ENCODE assay signal across 9 cellular contexts in genomic region chr12:49644620-49644994, GRCh38. TPM values are rescaled to one million over a fixed set of nuclear protein-coding genes. Genes with fewer than 3 reads are reported as not detected.
A peak's percentile ranks its signal among the peaks of the same experiment; 100 is the strongest.
DNase-seq lines count a peak whose midpoint lies in the region; ATAC-seq and TF ChIP-seq lines count a peak whose summit lies in the region.
"Had no signal": no experiment of that assay in that cellular context is flagged by ENCODE, and none has a peak within 500 bp of the region (broad histone marks: within the 10 kb centered on the region; RNA-seq: fewer than 3 reads in every experiment).

No MANE protein-coding gene starts in this region.

- H3K18ac ChIP-seq in IMR-90 (ENCODE audit: low read depth, low read length): no peak overlapping the region

- no peak overlapping the region for H3K4me3 ChIP-seq in IMR-90 (ENCODE audit: insufficient read depth, low read depth, low read length)
- H3K4me3 ChIP-seq in Panc1 (ENCODE audit: low read depth in 2 of 2, low read length in 2 of 2): no peak overlapping the region
- no peak overlapping the region for H3K4me3 ChIP-seq in fibroblast of mammary gland (ENCODE audit: control insufficient read depth, low read depth, low read length)
- H3K4me3 ChIP-seq in neural cell (ENCODE audit: low read length): no peak overlapping the region

- 0 out of 2 replicates have a peak, but pooled peaks cover 4% of the 10 kb centered on the region for H4K20me1 ChIP-seq in IMR-90 (ENCODE audit: insufficient read depth, low read length)
- H4K20me1 ChIP-seq in neural cell (ENCODE audit: insufficient read depth): no peaks in the 10 kb centered on the region

- H3K4me1 ChIP-seq in IMR-90 (ENCODE audit: control insufficient read depth, insufficient read depth, low read length) (no peaks in the 10 kb centered on the region), Panc1 (ENCODE audit: control insufficient read depth, insufficient read depth, low read length) (peaks cover 3% of the 10 kb centered on the region; the same call in 1 of the 2 replicates)

- H2BK20ac ChIP-seq in IMR-90 (ENCODE audit: low read depth, low read length): no peak overlapping the region

- dilution Hi-C loops in IMR-90 (cut with HindIII; ENCODE audit: low sequenced_read_pairs, unreplicated experiment): no loop called here

- H3K56ac ChIP-seq in IMR-90 (ENCODE audit: extremely low read depth, insufficient read depth, low read length): no peak overlapping the region

- H3K27ac ChIP-seq in IMR-90 (ENCODE audit: insufficient read depth, low read length): no peak overlapping the region
- H3K27ac ChIP-seq in Panc1 (ENCODE audit: low read length): no peak overlapping the region
- no peak overlapping the region for H3K27ac ChIP-seq in neural cell (ENCODE audit: low read length)

- BruUV-seq in IMR-90 (replicated peaks; lab: Mats Ljungman, UMichigan) (no TSS peak), Panc1 (replicated peaks; lab: Mats Ljungman, UMichigan) (TSS peak; percentile 74)

- 0 out of 2 replicates have a peak overlapping the region, but pooled peaks have one; percentile 34 for H3K4ac ChIP-seq in IMR-90 (ENCODE audit: low read depth, low read length)

- no peaks in the 10 kb centered on the region for H3K27me3 Mint-ChIP-seq in stimulated activated naive CD8-positive, alpha-beta T cell treated with anti-CD3 and anti-CD28 coated beads, Interleukin-15, amount 100 ng/mL, for 72 hours
- H3K27me3 Mint-ChIP-seq: dendritic cell treated with granulocyte-macrophage colony-stimulating factor and Interleukin-4, amounts not matched to agents 40 ng/mL and 50 ng/mL, for 4 days had no signal

- ATAC-seq in IMR-90 (ENCODE audit: low read depth) (peak; percentile 96), Panc1 (peak; percentile 83), HG03439 (IDR thresholded peaks at IDR 0.05; ENCODE audit: unreplicated experiment) (no peak)
- peak; percentile 92 for ATAC-seq in stimulated activated naive CD8-positive, alpha-beta T cell treated with anti-CD3 and anti-CD28 coated beads, Interleukin-15, amount 100 ng/mL, for 72 hours

- no peaks in the 10 kb centered on the region for H3K9me2 ChIP-seq in neural cell (ENCODE audit: insufficient read depth, low read length)

- DNase-seq in DMS153 treated with DMSO at 0.1 percent for 48 hours (lab: John Stamatoyannopoulos, UW; ENCODE audit: unreplicated experiment) (peak; percentile 63), IMR-90 (peak; percentile 75), Panc1 (ENCODE audit: low read depth, low spot score) (no peak), activated T-helper 1 cell treated with Interleukin-2 at 50 U/mL for 16 hours (ENCODE audit: low read depth) (peak; percentile 68), fibroblast of mammary gland (ENCODE audit: low read depth) (peak; percentile 75)
- DNase-seq in stimulated activated naive CD8-positive, alpha-beta T cell treated with anti-CD3 and anti-CD28 coated beads, Interleukin-15, amount 100 ng/mL, for 72 hours: peak; percentile 73 to 80

- H2AFZ ChIP-seq in IMR-90 (replicated peaks; ENCODE audit: low read length, poor library complexity): peak overlapping the region; percentile 37
- H2AFZ ChIP-seq in neural cell (ENCODE audit: low read depth, low read length): no peak overlapping the region

- in situ Hi-C loops in IMR-90 (cut with MboI; ENCODE audit: low sequenced_read_pairs) (loop anchor here (5.0 kb wide), 1 partner anchor 63 kb away; the partner anchor contains the start of gene FMNL3), Panc1 (cut with HindIII; ENCODE audit: low pct_unique_long_range_greater_than_20kb, low sequenced_read_pairs) (no loop called here)

- H3K27me3 ChIP-seq in IMR-90 (ENCODE audit: control insufficient read depth, insufficient read depth, low read length) (no peaks in the 10 kb centered on the region), Panc1 (ENCODE audit: control insufficient read depth, insufficient read depth, low read length) (no peaks in the 10 kb centered on the region), neural cell (ENCODE audit: insufficient read depth, low read depth, low read length) (no peaks in the 10 kb centered on the region)

- H3K27ac Mint-ChIP-seq in stimulated activated naive CD8-positive, alpha-beta T cell treated with anti-CD3 and anti-CD28 coated beads, Interleukin-15, amount 100 ng/mL, for 72 hours: peak overlapping the region; percentile 50 to 89
- H3K27ac Mint-ChIP-seq: dendritic cell treated with granulocyte-macrophage colony-stimulating factor and Interleukin-4, amounts not matched to agents 40 ng/mL and 50 ng/mL, for 4 days had no signal

- peak overlapping the region; percentile 41; the same call in 1 of the 2 replicates for H2AK5ac ChIP-seq in IMR-90 (ENCODE audit: low read depth, low read length)

- no peak overlapping the region for H4K5ac ChIP-seq in IMR-90 (ENCODE audit: low read depth, low read length)

- peak; percentile 25; the same call in 1 of the 2 replicates for TF ChIP-seq POLR2A in IMR-90 (IDR thresholded peaks at IDR 0.05; ENCODE audit: low read depth, low read length)

- H4K8ac ChIP-seq in IMR-90 (ENCODE audit: low read depth in 2 of 2, low read length in 2 of 2): no peak overlapping the region

- H3K79me2 ChIP-seq in neural cell (replicated peaks; ENCODE audit: insufficient read depth, low read length): no peaks in the 10 kb centered on the region

- no CpG with 5 or more reads among the region's 2 CpGs for WGBS in IMR-90 (ENCODE audit: extremely low coverage in 2 of 2, insufficient read length in 1 of 2), 2 experiments

- H2BK15ac ChIP-seq in IMR-90 (ENCODE audit: low read depth, low read length): no peak overlapping the region

- H3F3A ChIP-seq in neural cell (ENCODE audit: insufficient read depth, low read length, poor library complexity, severe bottlenecking): no peaks in the 10 kb centered on the region

- TF ChIP-seq RAD21 in IMR-90 (IDR thresholded peaks at IDR 0.05; ENCODE audit: low read length): peak; percentile 100
- peak; percentile 84 for TF ChIP-seq RAD21 in neural cell (conservative IDR thresholded peaks at IDR 0.05)

- H3K23ac ChIP-seq in IMR-90 (ENCODE audit: low read depth, low read length): no peak overlapping the region

- no peak overlapping the region for H3K4me2 ChIP-seq in IMR-90 (ENCODE audit: low read depth, low read length)
- no peak overlapping the region for H3K4me2 ChIP-seq in neural cell (ENCODE audit: low read length)

- no peak overlapping the region for H2BK120ac ChIP-seq in IMR-90 (ENCODE audit: low read depth, low read length)

- H3K9me3 Mint-ChIP-seq in stimulated activated naive CD8-positive, alpha-beta T cell treated with anti-CD3 and anti-CD28 coated beads, Interleukin-15, amount 100 ng/mL, for 72 hours: no peaks in the 10 kb centered on the region
- H3K9me3 Mint-ChIP-seq: dendritic cell treated with granulocyte-macrophage colony-stimulating factor and Interleukin-4, amounts not matched to agents 40 ng/mL and 50 ng/mL, for 4 days had no signal

- H4K91ac ChIP-seq in IMR-90 (ENCODE audit: insufficient read depth, low read depth, low read length): no peak overlapping the region

- H2AK9ac ChIP-seq in IMR-90 (replicated peaks; ENCODE audit: low read depth, low read length, poor library complexity): peak overlapping the region; percentile 50

- no peak overlapping the region for H3K4me3 Mint-ChIP-seq in stimulated activated naive CD8-positive, alpha-beta T cell treated with anti-CD3 and anti-CD28 coated beads, Interleukin-15, amount 100 ng/mL, for 72 hours
- H3K4me3 Mint-ChIP-seq: dendritic cell treated with granulocyte-macrophage colony-stimulating factor and Interleukin-4, amounts not matched to agents 40 ng/mL and 50 ng/mL, for 4 days had no signal

- no peaks in the 10 kb centered on the region for H3K79me1 ChIP-seq in IMR-90 (ENCODE audit: low read depth in 1 of 2, low read length in 2 of 2)

- H3K9me3 ChIP-seq in IMR-90 (ENCODE audit: control insufficient read depth, insufficient read depth, low read length) (no peaks in the 10 kb centered on the region), Panc1 (ENCODE audit: control insufficient read depth, insufficient read depth, low read depth, low read length) (no peaks in the 10 kb centered on the region), neural cell (ENCODE audit: low read length) (no peaks in the 10 kb centered on the region)

- peaks cover 50% of the 10 kb centered on the region for H3K4me1 Mint-ChIP-seq in stimulated activated naive CD8-positive, alpha-beta T cell treated with anti-CD3 and anti-CD28 coated beads, Interleukin-15, amount 100 ng/mL, for 72 hours

- TF ChIP-seq CTCF in IMR-90 (conservative IDR thresholded peaks at IDR 0.05; ENCODE audit: low read depth, low read length) (peak; percentile 99), Panc1 (IDR thresholded peaks at IDR 0.05) (peak; percentile 95), fibroblast of mammary gland (conservative IDR thresholded peaks at IDR 0.05; ENCODE audit: control insufficient read depth, insufficient read depth, low read depth, low read length) (peak; percentile 96), neural cell (IDR thresholded peaks at IDR 0.05; ENCODE audit: poor library complexity, severe bottlenecking) (peak; percentile 84)

- intact Hi-C loops in IMR-90 (cut with micrococcal nuclease): loop anchor here (1.0 kb wide), 2 partner anchors 63 to 97 kb away; partner anchors contain the start of genes FMNL3 and TMBIM6
- intact Hi-C loops in Panc1 (cut with micrococcal nuclease; ENCODE audit: unreplicated experiment): loop anchor here (10.0 kb wide), 1 partner anchor 100 kb away; the partner anchor contains the start of gene TMBIM6

- peaks cover 62% of the 10 kb centered on the region for H3K36me3 ChIP-seq in IMR-90 (ENCODE audit: control insufficient read depth, insufficient read depth, low read length)
- peaks cover 10% of the 10 kb centered on the region for H3K36me3 ChIP-seq in Panc1 (ENCODE audit: control insufficient read depth, insufficient read depth, low read length)
- peaks cover 6% of the 10 kb centered on the region for H3K36me3 ChIP-seq in neural cell (ENCODE audit: insufficient read depth, low read length)

- CTCF ChIA-PET in IMR-90 (lab: Yijun Ruan, JAX) (interaction anchor here (0.7 to 2.2 kb wide), 4 partner anchors 21 to 64 kb away, joined by 3 to 5 read pairs (median 5); partner anchors contain the start of gene PRPF40B), Panc1 (lab: Charles Lee) (interaction anchor here (0.6 to 1.0 kb wide), 4 partner anchors 42 to 62 kb away, joined by 3 to 9 read pairs (median 6); no protein-coding TSS in a partner anchor)

- H3K14ac ChIP-seq in IMR-90 (replicated peaks; ENCODE audit: low read depth, low read length): no peak overlapping the region

- POLR2A ChIA-PET in IMR-90 (lab: Charles Lee; ENCODE audit: unreplicated experiment): no interaction called here
- POLR2A ChIA-PET in Panc1 (lab: Charles Lee): no interaction called here

- no peak overlapping the region for H2BK5ac ChIP-seq in IMR-90 (ENCODE audit: low read depth, low read length, poor library complexity, severe bottlenecking)

- H3K9me1 ChIP-seq in IMR-90 (ENCODE audit: insufficient read depth, low read length): no peaks in the 10 kb centered on the region

- H3K9ac ChIP-seq in IMR-90 (ENCODE audit: low read depth, low read length) (no peak overlapping the region), neural cell (ENCODE audit: low read length) (no peak overlapping the region)

- TF ChIP-seq EP300 in neural cell (conservative IDR thresholded peaks at IDR 0.05; ENCODE audit: poor library complexity, severe bottlenecking): no peak

RNA-seq across cellular contexts. Expression of gene PRPF40B, which starts 21.2 kb away (rescaled TPM):
- total RNA-seq in IMR-90 (2012; rRNA removed) (3.9 and 5.0 TPM in 2 replicates), Panc1 (2021; ENCODE audit: unreplicated experiment) (26.3 TPM)
- polyA plus RNA-seq in IMR-90 (2012; rRNA removed) (11.0 and 11.8 TPM in 2 replicates), neural cell (42.0 and 48.4 TPM in 2 replicates)
- 5.9 and 7.5 TPM in 2 replicates for polyA plus RNA-seq in IMR-90 (2012; cell fraction: cytosol; rRNA removed)
- 81.2 and 98.0 TPM in 2 replicates for polyA plus RNA-seq in IMR-90 (2012; cell fraction: nucleus; rRNA removed; ENCODE audit: low replicate concordance)
- 22.4 TPM for polyA plus RNA-seq in Panc1 (2012; ENCODE audit: insufficient read length)
- polyA minus RNA-seq in neural cell: 23.1 and 28.4 TPM in 2 replicates

RNA-seq across cellular contexts. Expression of gene FAM186B, which starts 39.2 kb away (rescaled TPM):
- total RNA-seq in IMR-90 (2012; rRNA removed) (0.18 and 0.28 TPM in 2 replicates), Panc1 (2021; ENCODE audit: unreplicated experiment) (0.13 TPM)
- polyA plus RNA-seq in IMR-90 (2012; rRNA removed) (0.10 TPM in 2 replicates), neural cell (not detected in 2 replicates)
- 0.10 and 0.12 TPM in 2 replicates for polyA plus RNA-seq in IMR-90 (2012; cell fraction: cytosol; rRNA removed)
- polyA plus RNA-seq in IMR-90 (2012; cell fraction: nucleus; rRNA removed; ENCODE audit: low replicate concordance): 0.28 and 0.36 TPM in 2 replicates
- 0.13 TPM for polyA plus RNA-seq in Panc1 (2012; ENCODE audit: insufficient read length)
- polyA minus RNA-seq in neural cell: 0.49 TPM in 1 of 2 replicates, not detected in the other
